In the genomic region with DNA sequence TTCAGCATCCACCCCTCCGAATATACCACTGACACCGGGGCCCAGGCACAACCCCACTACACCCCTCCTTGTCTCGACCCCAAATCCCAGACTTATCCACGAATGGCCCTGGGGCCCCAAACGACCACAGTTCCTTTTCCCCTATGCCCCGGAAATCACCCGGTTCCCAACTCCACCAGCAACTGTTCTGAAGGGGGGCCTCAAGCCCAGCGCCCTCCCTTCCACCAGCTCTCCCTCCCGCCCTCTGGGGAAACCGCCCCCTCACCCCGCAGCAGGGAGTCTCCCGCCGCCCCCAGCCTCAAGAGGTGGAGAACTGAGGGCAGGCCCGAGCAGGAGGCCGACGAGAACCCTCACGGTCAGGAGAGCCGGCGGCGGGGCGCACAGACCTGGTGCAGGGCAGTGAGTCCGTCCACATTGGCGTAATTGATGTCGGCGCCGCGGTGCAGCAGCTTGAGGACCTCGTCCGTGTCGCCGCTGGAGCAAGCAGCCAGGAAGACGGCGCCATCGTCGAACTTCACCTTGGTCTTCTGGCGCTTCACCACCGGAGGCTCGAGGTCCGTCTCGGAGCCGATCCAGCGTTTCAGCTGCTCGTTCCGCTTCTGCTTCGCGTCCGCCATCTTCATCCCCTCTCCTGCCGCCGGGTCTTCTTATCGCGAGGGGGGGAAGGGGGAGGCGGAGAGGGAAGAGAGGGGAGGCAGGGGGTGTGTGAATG, we compare ENCODE assay signal across 7 cellular contexts.
A peak's percentile ranks its signal among the peaks of the same experiment; 100 is the strongest.
DNase-seq lines count a peak whose midpoint lies in the region; ATAC-seq and TF ChIP-seq lines count a peak whose summit lies in the region.

No MANE protein-coding gene starts in this region.

- H3K9me3 Mint-ChIP-seq in stimulated activated naive B cell treated with anti-CD40 and anti-IgM and Interleukin-4, amounts not matched to agents 10 μg/mL and 1 μg/mL and 100 μg/mL, for 72 hours: no peaks in the 10 kb centered on the region

- peaks cover 14 to 17% of the 10 kb centered on the region in 2 donors for H3K4me1 Mint-ChIP-seq in stimulated activated naive B cell treated with anti-CD40 and anti-IgM and Interleukin-4, amounts not matched to agents 10 μg/mL and 1 μg/mL and 100 μg/mL, for 72 hours

- H3K4me3 ChIP-seq in GM12865 (ENCODE audit: low read depth, low read length) (peak overlapping the region; percentile 77), muscle layer of colon (ENCODE audit: low read depth in 1 of 2, low read length in 2 of 2) (peak overlapping the region; percentile 91 to 94)

- H3K9ac ChIP-seq in muscle layer of colon (ENCODE audit: low read length): peak overlapping the region; percentile 100

- peak overlapping the region; percentile 78 for H3K27ac ChIP-seq in epithelial cell of prostate
- H3K27ac ChIP-seq in muscle layer of colon (ENCODE audit: low read depth, low read length): peak overlapping the region; percentile 99

- no peaks in the 10 kb centered on the region for H3K27me3 ChIP-seq in muscle layer of colon (ENCODE audit: control insufficient read depth in 1 of 2, insufficient read depth in 2 of 2, low read length in 2 of 2)

- peaks cover 3% of the 10 kb centered on the region for H3K4me1 ChIP-seq in muscle layer of colon (ENCODE audit: insufficient read depth, low read length)

- no peaks in the 10 kb centered on the region for H3K9me3 ChIP-seq in muscle layer of colon (ENCODE audit: low read length)

- H3K36me3 ChIP-seq in muscle layer of colon (ENCODE audit: insufficient read depth, low read length): no peaks in the 10 kb centered on the region

- peak overlapping the region; percentile 87 to 91 for H3K4me3 Mint-ChIP-seq in stimulated activated naive B cell treated with anti-CD40 and anti-IgM and Interleukin-4, amounts not matched to agents 10 μg/mL and 1 μg/mL and 100 μg/mL, for 72 hours

- peak overlapping the region; percentile 98 for H3K27ac Mint-ChIP-seq in stimulated activated naive B cell treated with anti-CD40 and anti-IgM and Interleukin-4, amounts not matched to agents 10 μg/mL and 1 μg/mL and 100 μg/mL, for 72 hours

- H3K27me3 Mint-ChIP-seq in stimulated activated naive B cell treated with anti-CD40 and anti-IgM and Interleukin-4, amounts not matched to agents 10 μg/mL and 1 μg/mL and 100 μg/mL, for 72 hours: no peaks in the 10 kb centered on the region

- ATAC-seq in stimulated activated naive B cell treated with anti-CD40 and anti-IgM and Interleukin-4, amounts not matched to agents 10 μg/mL and 1 μg/mL and 100 μg/mL, for 72 hours (replicated peaks): peak; percentile 36 to 41

- DNase-seq in GM12865 (ENCODE audit: low read depth) (no peak), HCEC 1CT (peak; percentile 53), MV-4-11 (lab: John Stamatoyannopoulos, UW) (peak; percentile 26), epithelial cell of prostate (ENCODE audit: low read depth, low spot score) (no peak)
- DNase-seq in activated CD4-positive, alpha-beta T cell treated with anti-CD3 and anti-CD28 coated beads, Interleukin-2, amount 50 U/mL, for 48 hours: peak; percentile 53 to 56
- no peak for DNase-seq in stimulated activated naive B cell treated with anti-CD40 and anti-IgM and Interleukin-4, amounts not matched to agents 10 μg/mL and 1 μg/mL and 100 μg/mL, for 72 hours

- peaks cover 9 to 11% of the 10 kb centered on the region in 2 donors for H3K36me3 Mint-ChIP-seq in stimulated activated naive B cell treated with anti-CD40 and anti-IgM and Interleukin-4, amounts not matched to agents 10 μg/mL and 1 μg/mL and 100 μg/mL, for 72 hours

- TF ChIP-seq CTCF in GM12865 (IDR thresholded peaks at IDR 0.05; ENCODE audit: insufficient read depth, low read depth, low read length, missing control alignments): no peak

Comparison
In these comparisons a context has a peak if more than half of its experiments do, and no peak if none do; other contexts are left out.
1. DNase-seq: peak in HCEC 1CT (single experiment), MV-4-11 (single experiment) and activated CD4-positive, alpha-beta T cell treated with anti-CD3 and anti-CD28 coated beads, Interleukin-2, amount 50 U/mL, for 48 hours (2 of 2); none in GM12865 (single experiment), epithelial cell of prostate (single experiment) and stimulated activated naive B cell treated with anti-CD40 and anti-IgM and Interleukin-4, amounts not matched to agents 10 μg/mL and 1 μg/mL and 100 μg/mL, for 72 hours (single experiment).